Comparison of ENCODE assay signal across 2 cellular contexts in genomic region chr11:80107415-80107814, GRCh38.
TF ChIP-seq lines count a peak whose summit lies in the region.

No MANE protein-coding gene starts in this region.

TF ChIP-seq in IMR-90, 13 proteins besides CTCF, POLR2A, EP300 and RAD21:
- TF ChIP-seq RFX5 (IDR thresholded peaks at IDR 0.05; ENCODE audit: low read depth, low read length) (no peak), FOS (IDR thresholded peaks at IDR 0.05; ENCODE audit: low read depth, low read length) (no peak)
TF ChIP-seq in IMR-90: peak in this region for 0.

TF ChIP-seq in H1, 55 proteins besides CTCF, POLR2A, EP300 and RAD21:
- TF ChIP-seq SP4 (IDR thresholded peaks at IDR 0.05; ENCODE audit: low read length) (no peak), CBX5 (IDR thresholded peaks at IDR 0.05; ENCODE audit: low read depth, low read length) (no peak), KDM1A (IDR thresholded peaks at IDR 0.05; ENCODE audit: borderline replicate concordance, low read length) (no peak), KDM4A (IDR thresholded peaks at IDR 0.05; ENCODE audit: low read depth, low read length, severe bottlenecking) (no peak), CREB1 (IDR thresholded peaks at IDR 0.05) (no peak), BRCA1 (IDR thresholded peaks at IDR 0.05; ENCODE audit: low read depth, low read length) (no peak), CTBP2 (IDR thresholded peaks at IDR 0.05; ENCODE audit: borderline replicate concordance, insufficient read depth, insufficient read length, low read length) (no peak), HDAC6 (IDR thresholded peaks at IDR 0.05; ENCODE audit: low read depth, low read length) (no peak), MAFK (IDR thresholded peaks at IDR 0.05; ENCODE audit: low read depth, low read length) (no peak), CHD1 (IDR thresholded peaks at IDR 0.05; ENCODE audit: low read depth, low read length) (no peak)
